In the genomic region with DNA sequence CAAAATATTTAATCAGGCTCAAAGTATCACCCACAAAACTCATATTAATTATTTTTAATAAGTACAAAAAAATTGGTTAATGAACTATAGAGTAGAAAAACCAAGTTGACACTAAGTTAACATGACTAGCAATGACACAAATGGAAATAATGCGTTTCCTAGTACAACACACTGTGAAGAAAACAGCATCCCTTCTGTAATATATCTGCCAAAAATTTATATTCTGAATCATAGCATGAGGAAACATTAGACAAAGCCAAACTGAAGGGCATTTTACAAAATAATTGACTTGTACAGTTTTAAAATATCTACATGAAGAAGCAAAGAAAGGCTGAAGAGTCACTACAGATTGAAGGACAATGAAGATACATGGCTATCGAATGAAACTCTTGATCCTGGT, we compare ENCODE assay signal across 28 cellular contexts.
"Had no signal": no experiment of that assay in that cellular context is flagged by ENCODE, and none has a peak within 500 bp of the region (broad histone marks: within the 10 kb centered on the region; RNA-seq: fewer than 3 reads in every experiment).

No MANE protein-coding gene starts in this region.

- H3K36me3 ChIP-seq: left lung, lower lobe of right lung, ovary, right atrium auricular region, right lobe of liver, thyroid gland, transverse colon, upper lobe of left lung, vagina had no signal

- H3K27ac Mint-ChIP-seq: immature natural killer cell; mesothelial cell of epicardium; natural killer cell treated with Interleukin-12 subunit alpha and Interleukin-12 subunit beta and Interleukin-15 and Interleukin-18, amount 100 ng/mL, for 72 hours; progenitor cell of endocrine pancreas; stimulated activated memory B cell treated with anti-CD40 and anti-IgM and Interleukin-4, amounts not matched to agents 10 μg/mL and 1 μg/mL and 100 μg/mL, for 72 hours; stimulated activated naive CD8-positive, alpha-beta T cell treated with anti-CD3 and anti-CD28 coated beads, Interleukin-15, amount 100 ng/mL, for 72 hours had no signal

- ATAC-seq: left colon; left lung; lower lobe of right lung; natural killer cell treated with Interleukin-12 subunit alpha and Interleukin-12 subunit beta and Interleukin-15 and Interleukin-18, amount 100 ng/mL, for 72 hours; right lobe of liver; stimulated activated memory B cell treated with anti-CD40 and anti-IgM and Interleukin-4, amounts not matched to agents 10 μg/mL and 1 μg/mL and 100 μg/mL, for 72 hours; stimulated activated naive CD8-positive, alpha-beta T cell treated with anti-CD3 and anti-CD28 coated beads, Interleukin-15, amount 100 ng/mL, for 72 hours had no signal

- H3K27me3 ChIP-seq: left lung, ovary, right atrium auricular region, right lobe of liver, testis, thyroid gland, transverse colon, upper lobe of left lung, vagina had no signal

- H3K4me1 ChIP-seq: left lung, lower lobe of right lung, right atrium auricular region, right lobe of liver, testis, thyroid gland, transverse colon, upper lobe of left lung, vagina had no signal

- H3K27me3 Mint-ChIP-seq: naive B cell; natural killer cell treated with Interleukin-12 subunit alpha and Interleukin-12 subunit beta and Interleukin-15 and Interleukin-18, amount 100 ng/mL, for 72 hours; progenitor cell of endocrine pancreas; stimulated activated memory B cell treated with anti-CD40 and anti-IgM and Interleukin-4, amounts not matched to agents 10 μg/mL and 1 μg/mL and 100 μg/mL, for 72 hours; stimulated activated naive CD8-positive, alpha-beta T cell treated with anti-CD3 and anti-CD28 coated beads, Interleukin-15, amount 100 ng/mL, for 72 hours had no signal

- H3K9me3 ChIP-seq: left lung, lower lobe of right lung, ovary, right lobe of liver, testis, thyroid gland, upper lobe of left lung, vagina had no signal

- H3K9me3 Mint-ChIP-seq: natural killer cell treated with Interleukin-12 subunit alpha and Interleukin-12 subunit beta and Interleukin-15 and Interleukin-18, amount 100 ng/mL, for 72 hours; stimulated activated memory B cell treated with anti-CD40 and anti-IgM and Interleukin-4, amounts not matched to agents 10 μg/mL and 1 μg/mL and 100 μg/mL, for 72 hours had no signal

- H3K4me2 ChIP-seq: smooth muscle cell had no signal

- H3K36me3 Mint-ChIP-seq: immature natural killer cell; mesothelial cell of epicardium; naive B cell; natural killer cell treated with Interleukin-12 subunit alpha and Interleukin-12 subunit beta and Interleukin-15 and Interleukin-18, amount 100 ng/mL, for 72 hours; stimulated activated memory B cell treated with anti-CD40 and anti-IgM and Interleukin-4, amounts not matched to agents 10 μg/mL and 1 μg/mL and 100 μg/mL, for 72 hours had no signal

- H3K4me1 Mint-ChIP-seq: immature natural killer cell; mesothelial cell of epicardium; naive B cell; stimulated activated memory B cell treated with anti-CD40 and anti-IgM and Interleukin-4, amounts not matched to agents 10 μg/mL and 1 μg/mL and 100 μg/mL, for 72 hours; stimulated activated naive CD8-positive, alpha-beta T cell treated with anti-CD3 and anti-CD28 coated beads, Interleukin-15, amount 100 ng/mL, for 72 hours had no signal

- H3K4me3 Mint-ChIP-seq: immature natural killer cell; mesothelial cell of epicardium; naive B cell; natural killer cell treated with Interleukin-12 subunit alpha and Interleukin-12 subunit beta and Interleukin-15 and Interleukin-18, amount 100 ng/mL, for 72 hours; stimulated activated memory B cell treated with anti-CD40 and anti-IgM and Interleukin-4, amounts not matched to agents 10 μg/mL and 1 μg/mL and 100 μg/mL, for 72 hours; stimulated activated naive CD8-positive, alpha-beta T cell treated with anti-CD3 and anti-CD28 coated beads, Interleukin-15, amount 100 ng/mL, for 72 hours had no signal

- H3K4me3 ChIP-seq: left lung, lower lobe of right lung, ovary, right atrium auricular region, right lobe of liver, smooth muscle cell, testis, thyroid gland, transverse colon, upper lobe of left lung, vagina had no signal

- H3K27ac ChIP-seq: left lung, lower lobe of right lung, ovary, right atrium auricular region, right lobe of liver, testis, thyroid gland, transverse colon, upper lobe of left lung, vagina had no signal

- DNase-seq: hypothalamus; immature natural killer cell; kidney; left colon; left lung; lower lobe of right lung; mammary epithelial cell; mesendoderm; naive B cell; ovary; right lobe of liver; stimulated activated CD4-positive, alpha-beta T cell treated with anti-CD3 and anti-CD28 coated beads, Interleukin-1b, Interleukin-23, amount 100 ng/mL, for 48 hours; stimulated activated CD4-positive, alpha-beta T cell treated with anti-CD3 and anti-CD28 coated beads, Interleukin-2, amount 100 ng/mL, for 48 hours; stimulated activated CD4-positive, alpha-beta T cell treated with anti-CD3 and anti-CD28 coated beads, Interleukin-4, amount 100 ng/mL, for 4 hours; stimulated activated CD8-positive, alpha-beta memory T cell treated with anti-CD3 and anti-CD28 coated beads, Interleukin-4, amount 100 ng/mL, for 48 hours; stimulated activated naive CD4-positive, alpha-beta T cell treated with Interleukin-2 at 50 U/mL for 16 hours; stimulated activated naive CD8-positive, alpha-beta T cell treated with anti-CD3 and anti-CD28 coated beads, Interleukin-15, amount 100 ng/mL, for 72 hours; testis; thyroid gland; transverse colon; upper lobe of left lung had no signal
